11 cellular contexts compared by ENCODE assay signal in genomic region chr16:71885261-71885650, GRCh38. TPM values are rescaled to one million over a fixed set of nuclear protein-coding genes. Genes with fewer than 3 reads are reported as not detected.
A peak's percentile ranks its signal among the peaks of the same experiment; 100 is the strongest.
DNase-seq lines count a peak whose midpoint lies in the region; ATAC-seq, FAIRE-seq and TF ChIP-seq lines count a peak whose summit lies in the region.
"Had no signal": no experiment of that assay in that cellular context is flagged by ENCODE, and none has a peak within 500 bp of the region (broad histone marks: within the 10 kb centered on the region; RNA-seq: fewer than 3 reads in every experiment).

No MANE protein-coding gene starts in this region.

- H3K27ac ChIP-seq in CD4-positive, alpha-beta T cell (ENCODE audit: low read depth, low read length), result no peak overlapping the region
- H3K27ac ChIP-seq in naive thymus-derived CD4-positive, alpha-beta T cell (ENCODE audit: low read depth, low read length), result no peak overlapping the region

- no peak overlapping the region for H3K4me3 ChIP-seq in naive thymus-derived CD4-positive, alpha-beta T cell (ENCODE audit: low read length)

- no peak for FAIRE-seq in GM19239 (lab: Jason Lieb, UNC)

- H3K4me3 Mint-ChIP-seq in CD4-positive, alpha-beta T cell, result peak overlapping the region; percentile 100
- peak overlapping the region; percentile 95 for H3K4me3 Mint-ChIP-seq in activated T-helper 17 cell treated with anti-CD3 and anti-CD28 coated beads, Interleukin-2, amount 50 U/mL, for 72 hours
- peak overlapping the region; percentile 84 to 99 (median 94) for H3K4me3 Mint-ChIP-seq in naive thymus-derived CD4-positive, alpha-beta T cell

- peaks cover 43% of the 10 kb centered on the region for H3K4me1 Mint-ChIP-seq in CD4-positive, alpha-beta T cell (ENCODE audit: low read depth)
- H3K4me1 Mint-ChIP-seq in activated T-helper 17 cell treated with anti-CD3 and anti-CD28 coated beads, Interleukin-2, amount 50 U/mL, for 72 hours, result peaks cover 20% of the 10 kb centered on the region
- peaks cover 32 to 44% (median 41%) of the 10 kb centered on the region in 7 donors for H3K4me1 Mint-ChIP-seq in naive thymus-derived CD4-positive, alpha-beta T cell

- peaks cover 22% of the 10 kb centered on the region for H3K36me3 Mint-ChIP-seq in CD4-positive, alpha-beta T cell (ENCODE audit: low read depth)
- peaks cover 12% of the 10 kb centered on the region for H3K36me3 Mint-ChIP-seq in activated T-helper 17 cell treated with anti-CD3 and anti-CD28 coated beads, Interleukin-2, amount 50 U/mL, for 72 hours (ENCODE audit: low read depth)
- peaks cover 0 to 5% (median under 1%) of the 10 kb centered on the region in 5 donors for H3K36me3 Mint-ChIP-seq in naive thymus-derived CD4-positive, alpha-beta T cell

- POLR2A ChIA-PET in CD4-positive, alpha-beta T cell (lab: Charles Lee), result interaction anchor here (1.2 to 6.5 kb wide), 3 partner anchors 13 to 76 kb away, joined by 3 to 219 read pairs (median 190); partner anchors contain the start of genes AP1G1 and IST1
- POLR2A ChIA-PET in naive thymus-derived CD4-positive, alpha-beta T cell (lab: Charles Lee), result interaction anchor here (0.6 to 8.4 kb wide), 5 partner anchors 9 to 76 kb away, joined by 3 to 144 read pairs (median 3); partner anchors contain the start of genes AP1G1 and IST1

- DNase-seq in CD4-positive, alpha-beta T cell, result no peak
- DNase-seq in Kasumi-1 (lab: John Stamatoyannopoulos, UW) (peak; percentile 27), GM19239 (ENCODE audit: insufficient read length, low spot score) (no peak), dedifferentiated amniotic fluid mesenchymal stem cell (ENCODE audit: extremely low spot score) (no peak)
- DNase-seq in naive thymus-derived CD4-positive, alpha-beta T cell, result no peak
- DNase-seq: EL, left cardiac atrium, stomach had no signal

- H3K36me3 ChIP-seq in naive thymus-derived CD4-positive, alpha-beta T cell (ENCODE audit: control insufficient read depth in 2 of 3, insufficient read depth in 3 of 3, low read length in 3 of 3), result no peaks in the 10 kb centered on the region

- peaks cover 18 to 25% of the 10 kb centered on the region in 2 donors for H3K4me1 ChIP-seq in naive thymus-derived CD4-positive, alpha-beta T cell (ENCODE audit: control insufficient read depth in 2 of 2, insufficient read depth in 2 of 2, low read length in 2 of 2)

- no peaks in the 10 kb centered on the region for H3K9me3 Mint-ChIP-seq in CD4-positive, alpha-beta T cell
- no peaks in the 10 kb centered on the region for H3K9me3 Mint-ChIP-seq in activated T-helper 17 cell treated with anti-CD3 and anti-CD28 coated beads, Interleukin-2, amount 50 U/mL, for 72 hours
- peaks cover 0 to 3% (median 0%) of the 10 kb centered on the region in 11 donors for H3K9me3 Mint-ChIP-seq in naive thymus-derived CD4-positive, alpha-beta T cell

- CTCF ChIA-PET in CD4-positive, alpha-beta T cell (lab: Charles Lee), result interaction anchor here (6.1 kb wide), 1 partner anchor 9 kb away, joined by 100 read pairs; the partner anchor contains the start of gene IST1
- CTCF ChIA-PET in naive thymus-derived CD4-positive, alpha-beta T cell (lab: Charles Lee), result interaction anchor here (0.9 kb wide), 1 partner anchor 15 kb away, joined by 5 read pairs; no protein-coding TSS in a partner anchor

- no peaks in the 10 kb centered on the region for H3K27me3 Mint-ChIP-seq in CD4-positive, alpha-beta T cell
- no peaks in the 10 kb centered on the region for H3K27me3 Mint-ChIP-seq in activated T-helper 17 cell treated with anti-CD3 and anti-CD28 coated beads, Interleukin-2, amount 50 U/mL, for 72 hours
- peaks cover 0 to 20% (median 0%) of the 10 kb centered on the region in 5 donors for H3K27me3 Mint-ChIP-seq in naive thymus-derived CD4-positive, alpha-beta T cell

- H3K27ac Mint-ChIP-seq in CD4-positive, alpha-beta T cell, result peak overlapping the region; percentile 95
- peak overlapping the region; percentile 94 for H3K27ac Mint-ChIP-seq in activated T-helper 17 cell treated with anti-CD3 and anti-CD28 coated beads, Interleukin-2, amount 50 U/mL, for 72 hours
- peak overlapping the region; percentile 55 to 97 (median 86) for H3K27ac Mint-ChIP-seq in naive thymus-derived CD4-positive, alpha-beta T cell

- no peak for ATAC-seq in CD4-positive, alpha-beta T cell (ENCODE audit: poor library complexity)
- no peak for ATAC-seq in activated T-helper 17 cell treated with anti-CD3 and anti-CD28 coated beads, Interleukin-2, amount 50 U/mL, for 72 hours (replicated peaks)
- ATAC-seq in naive thymus-derived CD4-positive, alpha-beta T cell, result no peak
- no peak for ATAC-seq in HG02642 (IDR thresholded peaks at IDR 0.05; ENCODE audit: poor library complexity, unreplicated experiment)
- ATAC-seq in activated CD4-positive, CD25-positive, alpha-beta regulatory T cell treated with anti-CD3 and anti-CD28 coated beads, Interleukin-2, amount 50 U/mL, for 24 hours, result no peak

- intact Hi-C loops in CD4-positive, alpha-beta T cell (cut with DNase I, micrococcal nuclease), result loop anchor here in 1 of 2 experiments (5.0 kb wide), 2 partner anchors 127 to 158 kb away; no protein-coding TSS in a partner anchor
- intact Hi-C loops in naive thymus-derived CD4-positive, alpha-beta T cell (cut with micrococcal nuclease), result loop anchor here in 1 of 2 donors (10.0 kb wide), 1 partner anchor 320 kb away; no protein-coding TSS in a partner anchor

- no peaks in the 10 kb centered on the region for H3K27me3 ChIP-seq in CD4-positive, alpha-beta T cell (ENCODE audit: control insufficient read depth, insufficient read depth, low read length)
- no peaks in the 10 kb centered on the region for H3K27me3 ChIP-seq in naive thymus-derived CD4-positive, alpha-beta T cell (ENCODE audit: control insufficient read depth in 2 of 2, insufficient read depth in 2 of 2, low read length in 2 of 2)
- H3K27me3 ChIP-seq: stomach had no signal

- no peaks in the 10 kb centered on the region for H3K9me3 ChIP-seq in CD4-positive, alpha-beta T cell (ENCODE audit: control insufficient read depth, low read length)
- no peaks in the 10 kb centered on the region for H3K9me3 ChIP-seq in naive thymus-derived CD4-positive, alpha-beta T cell (ENCODE audit: control insufficient read depth in 2 of 3, low read length in 3 of 3)
- H3K9me3 ChIP-seq: stomach had no signal

- TF ChIP-seq CTCF in CD4-positive, alpha-beta T cell (IDR thresholded peaks at IDR 0.05), result no peak

RNA-seq across cellular contexts. Expression of gene ZNF821, which starts 1.3 kb away (rescaled TPM):
- total RNA-seq in CD4-positive, alpha-beta T cell, result 10 to 100 TPM; 17.3 to 18.3 TPM
- 10 to 100 TPM in 1 of 2 donors, 1 to 10 TPM in 1; 6.3 to 12.2 TPM for total RNA-seq in activated T-helper 17 cell treated with anti-CD3 and anti-CD28 coated beads, Interleukin-2, amount 50 U/mL, for 72 hours
- total RNA-seq in naive thymus-derived CD4-positive, alpha-beta T cell, result 10 to 100 TPM in 2 of 5 experiments, 1 to 10 TPM in 3; 2.6 to 13.3 (median 7.0) TPM
- 1 to 10 TPM; 3.0 to 8.6 TPM for polyA plus RNA-seq in naive thymus-derived CD4-positive, alpha-beta T cell

RNA-seq across cellular contexts. Expression of gene IST1, which starts 10.1 kb away (rescaled TPM):
- total RNA-seq in CD4-positive, alpha-beta T cell, result 100 to 1,000 TPM; 411 to 412 TPM
- total RNA-seq in activated T-helper 17 cell treated with anti-CD3 and anti-CD28 coated beads, Interleukin-2, amount 50 U/mL, for 72 hours, result 100 to 1,000 TPM; 159 to 217 TPM
- total RNA-seq in naive thymus-derived CD4-positive, alpha-beta T cell, result 100 to 1,000 TPM; 176 to 303 (median 286) TPM
- polyA plus RNA-seq in naive thymus-derived CD4-positive, alpha-beta T cell, result 100 to 1,000 TPM; 130 to 231 TPM

RNA-seq across cellular contexts. Expression of gene ATXN1L, which starts 39.5 kb away (rescaled TPM):
- 10 to 100 TPM; 61.0 to 61.1 TPM for total RNA-seq in CD4-positive, alpha-beta T cell
- 10 to 100 TPM; 18.2 to 27.3 TPM for total RNA-seq in activated T-helper 17 cell treated with anti-CD3 and anti-CD28 coated beads, Interleukin-2, amount 50 U/mL, for 72 hours
- total RNA-seq in naive thymus-derived CD4-positive, alpha-beta T cell, result 10 to 100 TPM; 24.6 to 52.9 (median 30.7) TPM
- polyA plus RNA-seq in naive thymus-derived CD4-positive, alpha-beta T cell, result 10 to 100 TPM in 1 of 2 donors, 1 to 10 TPM in 1; 8.9 to 10.7 TPM

Comparison
In these comparisons a context has a peak if more than half of its experiments do, and no peak if none do; other contexts are left out.
1. DNase-seq: peak in Kasumi-1 (2 of 2); none in CD4-positive, alpha-beta T cell (0 of 10), naive thymus-derived CD4-positive, alpha-beta T cell (0 of 9), GM19239 (single experiment) and dedifferentiated amniotic fluid mesenchymal stem cell (single experiment).
2. Peak in every context shown above with its lines, with median percentiles within 50 percentile points of each other: H3K27ac Mint-ChIP-seq and H3K4me3 Mint-ChIP-seq.